ENCODE assay signal across 26 cellular contexts in the genomic region with DNA sequence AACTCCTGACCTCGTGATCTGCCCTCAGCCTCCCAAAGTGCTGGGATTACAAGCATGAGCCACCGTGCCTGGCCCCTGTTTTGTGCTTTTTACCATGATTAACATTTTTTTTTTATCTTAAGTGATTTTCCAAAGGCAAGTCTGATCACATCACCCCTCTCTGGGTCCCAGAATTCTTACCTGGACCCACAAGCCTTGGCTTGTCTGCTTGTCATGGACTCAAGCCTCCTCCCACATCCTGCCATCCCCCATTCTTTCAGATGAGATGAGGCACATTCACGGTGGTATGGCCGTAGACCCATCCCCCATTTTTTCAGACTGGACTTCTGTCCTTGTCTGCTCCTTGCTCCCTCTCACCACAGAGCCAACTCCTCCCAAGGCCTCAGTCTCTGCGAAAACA.
"Had no signal": no experiment of that assay in that cellular context is flagged by ENCODE, and none has a peak within 500 bp of the region (broad histone marks: within the 10 kb centered on the region; RNA-seq: fewer than 3 reads in every experiment).

No MANE protein-coding gene starts in this region.

- H3K27ac Mint-ChIP-seq: activated CD4-positive, alpha-beta T cell treated with anti-CD3 and anti-CD28 coated beads for 36 hours; activated CD8-positive, alpha-beta T cell treated with anti-CD3 and anti-CD28 coated beads for 36 hours; activated naive CD4-positive, alpha-beta T cell treated with anti-CD3 and anti-CD28 coated beads, Interleukin-2, amount 10 ng/mL, durations not matched to agents 7 days and 5 days; activated naive CD8-positive, alpha-beta T cell treated with anti-CD3 and anti-CD28 coated beads for 36 hours; activated T-cell treated with anti-CD3 and anti-CD28 coated beads, Interleukin-2, amount 50 U/mL, for 72 hours; activated T-helper 2 cell treated with anti-CD3 and anti-CD28 coated beads, Interferon-gamma antibody, Interleukin-2, Interleukin-4, amounts not matched to agents 10 μg/mL and 5 μg/mL and 100 μg/mL, durations not matched to agents 14 hours and 24 hours and 36 hours had no signal

- DNase-seq: activated CD4-positive, alpha-beta T cell treated with anti-CD3 and anti-CD28 coated beads for 36 hours; activated CD4-positive, alpha-beta T cell treated with anti-CD3 and anti-CD28 coated beads, Interleukin-2, amount 50 U/mL, for 1 hour; activated CD8-positive, alpha-beta memory T cell treated with anti-CD3 and anti-CD28 coated beads, Interleukin-2, amount 50 U/mL, for 4 hours; activated CD8-positive, alpha-beta T cell treated with anti-CD3 and anti-CD28 coated beads for 36 hours; activated gamma-delta T cell treated with Interleukin-2 at 50 U/mL for 16 hours; activated naive CD4-positive, alpha-beta T cell treated with anti-CD3 and anti-CD28 coated beads, Interleukin-2, amount 10 ng/mL, durations not matched to agents 7 days and 5 days; activated naive CD8-positive, alpha-beta T cell treated with anti-CD3 and anti-CD28 coated beads for 36 hours; activated T-cell treated with anti-CD3 and anti-CD28 coated beads, Interleukin-2, amount 50 U/mL, for 72 hours; brain microvascular endothelial cell; IMR-90; Kasumi-1; KBM-7; NCI-H1048; NCI-H146; NCI-H1930; NCI-H2171 treated with DMSO at 0.1 percent for 48 hours; NCI-H226; NCI-H510A; NCI-H526 treated with DMSO at 0.1 percent for 48 hours; NCI-H82; Right ventricle myocardium superior; SJCRH30; SK-N-SH; T-helper 1 cell; WERI-Rb-1 had no signal

- H3K27ac ChIP-seq: brain microvascular endothelial cell, SJCRH30, WERI-Rb-1 had no signal

- H3K36me3 Mint-ChIP-seq: activated naive CD4-positive, alpha-beta T cell treated with anti-CD3 and anti-CD28 coated beads, Interleukin-2, amount 10 ng/mL, durations not matched to agents 7 days and 5 days; activated naive CD8-positive, alpha-beta T cell treated with anti-CD3 and anti-CD28 coated beads for 36 hours had no signal

- H3K27me3 ChIP-seq: brain microvascular endothelial cell, SJCRH30 had no signal

- H3K4me3 Mint-ChIP-seq: activated CD4-positive, alpha-beta T cell treated with anti-CD3 and anti-CD28 coated beads for 36 hours; activated CD8-positive, alpha-beta T cell treated with anti-CD3 and anti-CD28 coated beads for 36 hours; activated naive CD4-positive, alpha-beta T cell treated with anti-CD3 and anti-CD28 coated beads, Interleukin-2, amount 10 ng/mL, durations not matched to agents 7 days and 5 days; activated naive CD8-positive, alpha-beta T cell treated with anti-CD3 and anti-CD28 coated beads for 36 hours; activated T-cell treated with anti-CD3 and anti-CD28 coated beads, Interleukin-2, amount 50 U/mL, for 72 hours had no signal

- H3K4me2 ChIP-seq: SK-N-SH had no signal

- H3K4me1 ChIP-seq: SJCRH30 had no signal

- H3K27me3 Mint-ChIP-seq: activated CD4-positive, alpha-beta T cell treated with anti-CD3 and anti-CD28 coated beads for 36 hours; activated CD8-positive, alpha-beta T cell treated with anti-CD3 and anti-CD28 coated beads for 36 hours; activated naive CD8-positive, alpha-beta T cell treated with anti-CD3 and anti-CD28 coated beads for 36 hours had no signal

- H3K4me3 ChIP-seq: SJCRH30 had no signal

- H3K36me3 ChIP-seq: brain microvascular endothelial cell, SJCRH30, WERI-Rb-1 had no signal

- H3K9me3 Mint-ChIP-seq: activated CD8-positive, alpha-beta T cell treated with anti-CD3 and anti-CD28 coated beads for 36 hours; activated naive CD4-positive, alpha-beta T cell treated with anti-CD3 and anti-CD28 coated beads, Interleukin-2, amount 10 ng/mL, durations not matched to agents 7 days and 5 days; activated naive CD8-positive, alpha-beta T cell treated with anti-CD3 and anti-CD28 coated beads for 36 hours; activated T-cell treated with anti-CD3 and anti-CD28 coated beads, Interleukin-2, amount 50 U/mL, for 72 hours; activated T-helper 2 cell treated with anti-CD3 and anti-CD28 coated beads, Interferon-gamma antibody, Interleukin-2, Interleukin-4, amounts not matched to agents 10 μg/mL and 5 μg/mL and 100 μg/mL, durations not matched to agents 14 hours and 24 hours and 36 hours had no signal

- H3K9me2 ChIP-seq: SK-N-SH had no signal

- H3K9me3 ChIP-seq: SJCRH30, SK-N-SH had no signal

- ATAC-seq: activated CD4-positive, alpha-beta T cell treated with anti-CD3 and anti-CD28 coated beads for 36 hours; activated CD8-positive, alpha-beta T cell treated with anti-CD3 and anti-CD28 coated beads for 36 hours; activated T-cell treated with anti-CD3 and anti-CD28 coated beads, Interleukin-2, amount 50 U/mL, for 72 hours had no signal
